25 cellular contexts compared by ENCODE assay signal in genomic region chr6:75666590-75666989, GRCh38.
"Had no signal": no experiment of that assay in that cellular context is flagged by ENCODE, and none has a peak within 500 bp of the region (broad histone marks: within the 10 kb centered on the region; RNA-seq: fewer than 3 reads in every experiment).

No MANE protein-coding gene starts in this region.

- DNase-seq: activated CD4-positive, alpha-beta T cell treated with anti-CD3 and anti-CD28 coated beads, Interleukin-2, amount 10 ng/mL, durations not matched to agents 24 days and 14 days; activated CD4-positive, alpha-beta T cell treated with anti-CD3 and anti-CD28 coated beads, Interleukin-2, amount 50 U/mL, for 48 hours; activated CD8-positive, alpha-beta T cell treated with anti-CD3 and anti-CD28 coated beads, Interleukin-2, amount 10 ng/mL, durations not matched to agents 7 days and 5 days; activated gamma-delta T cell; activated naive CD4-positive, alpha-beta T cell treated with Interleukin-2 at 50 U/mL for 16 hours; activated naive CD8-positive, alpha-beta T cell treated with anti-CD3 and anti-CD28 coated beads, Interleukin-2, amount 10 ng/mL, durations not matched to agents 7 days and 5 days; activated T-cell treated with anti-CD3 and anti-CD28 coated beads, Interleukin-2, amount 50 U/mL, for 24 hours; amygdala; Kasumi-1; MG63; NCI-H1092 treated with DMSO at 0.1 percent for 48 hours; NCI-H1417; NCI-H146; NCI-H187; NCI-H2029 treated with DMSO at 0.1 percent for 48 hours; NCI-H2107; NCI-H2171; NCI-H510A; NCI-H526; NCI-H748 treated with DMSO at 0.1 percent for 48 hours; NK-92 treated with Interleukin-12 subunit alpha and Interleukin-12 subunit beta, amount 100 ng/mL, for 24 hours; OCI-M1; Right ventricle myocardium superior; SW 1271; T1000 had no signal
